ENCODE assay signal across 16 cellular contexts in genomic region chr10:125017547-125018298, GRCh38.
DNase-seq lines count a peak whose midpoint lies in the region; ATAC-seq and TF ChIP-seq lines count a peak whose summit lies in the region.
"Had no signal": no experiment of that assay in that cellular context is flagged by ENCODE, and none has a peak within 500 bp of the region (broad histone marks: within the 10 kb centered on the region; RNA-seq: fewer than 3 reads in every experiment).

No MANE protein-coding gene starts in this region.

- CTCF ChIA-PET in activated CD4-positive, alpha-beta memory T cell treated with anti-CD3 and anti-CD28 coated beads, Interleukin-2, amount 10 ng/mL, durations not matched to agents 7 days and 5 days (lab: Charles Lee) = interaction anchor here (1.4 kb wide), 1 partner anchor 25 kb away, joined by 4 read pairs; no protein-coding TSS in a partner anchor

- H3K27ac Mint-ChIP-seq in activated CD4-positive, alpha-beta memory T cell treated with anti-CD3 and anti-CD28 coated beads, Interleukin-2, amount 10 ng/mL, durations not matched to agents 7 days and 5 days = no peak overlapping the region
- H3K27ac Mint-ChIP-seq: activated CD4-positive, alpha-beta memory T cell treated with anti-CD3 and anti-CD28 coated beads for 36 hours; B cell had no signal

- TF ChIP-seq CTCF in dorsolateral prefrontal cortex (IDR thresholded peaks at IDR 0.05 in 54 of 56, conservative IDR thresholded peaks at IDR 0.05 in 2 of 56; ENCODE audit: low read depth in 1 of 56, partially characterized antibody in 56 of 56) (no peak), psoas muscle (IDR thresholded peaks at IDR 0.05) (no peak)

- DNase-seq in COR-L47 (lab: John Stamatoyannopoulos, UW) = peak; percentile 44
- DNase-seq in NCI-H345 (lab: John Stamatoyannopoulos, UW) = peak; percentile 58
- DNase-seq in dorsolateral prefrontal cortex = no peak
- peak in 1 of 2 donors; percentile 55 for DNase-seq in psoas muscle
- no peak for DNase-seq in activated CD4-positive, alpha-beta memory T cell treated with anti-CD3 and anti-CD28 coated beads, Interleukin-2, amount 10 ng/mL, durations not matched to agents 7 days and 5 days
- DNase-seq in activated naive CD4-positive, alpha-beta T cell treated with anti-CD3 and anti-CD28 coated beads, Interleukin-2, amount 50 U/mL, for 16 hours = no peak
- no peak for DNase-seq in NCI-H1105 treated with DMSO at 0.1 percent for 48 hours (lab: John Stamatoyannopoulos, UW)
- DNase-seq: activated CD4-positive, alpha-beta memory T cell treated with anti-CD3 and anti-CD28 coated beads for 36 hours; body of pancreas; NCI-H526; RPMI8226; T-helper 9 cell had no signal

- H3K4me3 ChIP-seq in dorsolateral prefrontal cortex (no peak overlapping the region), psoas muscle (no peak overlapping the region)
- H3K4me3 ChIP-seq: body of pancreas, uterus had no signal

- no peaks in the 10 kb centered on the region for H3K36me3 ChIP-seq in psoas muscle (ENCODE audit: insufficient read depth in 1 of 2, low read depth in 1 of 2)
- H3K36me3 ChIP-seq: uterus had no signal

- H3K27me3 ChIP-seq in dorsolateral prefrontal cortex = no peaks in the 10 kb centered on the region
- H3K27me3 ChIP-seq in psoas muscle (ENCODE audit: insufficient read depth in 3 of 3, low read length in 2 of 3) = no peaks in the 10 kb centered on the region
- H3K27me3 ChIP-seq: body of pancreas, neutrophil, uterus had no signal

- ATAC-seq in psoas muscle = no peak
- ATAC-seq in GM18519 (IDR thresholded peaks at IDR 0.05; ENCODE audit: low FRiP score, unreplicated experiment) = no peak
- ATAC-seq: body of pancreas had no signal

- peaks cover 18% of the 10 kb centered on the region for H3K4me1 Mint-ChIP-seq in activated CD4-positive, alpha-beta memory T cell treated with anti-CD3 and anti-CD28 coated beads, Interleukin-2, amount 10 ng/mL, durations not matched to agents 7 days and 5 days
- H3K4me1 Mint-ChIP-seq: B cell had no signal

- peaks cover 92% of the 10 kb centered on the region for H3K4me1 ChIP-seq in psoas muscle

- H3K9me3 Mint-ChIP-seq in activated CD4-positive, alpha-beta memory T cell treated with anti-CD3 and anti-CD28 coated beads, Interleukin-2, amount 10 ng/mL, durations not matched to agents 7 days and 5 days = no peaks in the 10 kb centered on the region
- H3K9me3 Mint-ChIP-seq: activated CD4-positive, alpha-beta memory T cell treated with anti-CD3 and anti-CD28 coated beads for 36 hours had no signal

- 54 to 68% (median 61%) methylated on average over 12 of the region's 12 CpGs for WGBS in psoas muscle, 3 donors

- POLR2A ChIA-PET in activated CD4-positive, alpha-beta memory T cell treated with anti-CD3 and anti-CD28 coated beads, Interleukin-2, amount 10 ng/mL, durations not matched to agents 7 days and 5 days (lab: Charles Lee) = no interaction called here

- intact Hi-C loops in dorsolateral prefrontal cortex (cut with DNase I) = no loop called here
- intact Hi-C loops in psoas muscle (cut with DNase I) = no loop called here

- H3K9me3 ChIP-seq in psoas muscle = no peaks in the 10 kb centered on the region
- H3K9me3 ChIP-seq: body of pancreas, neutrophil, uterus had no signal

- H3K27ac ChIP-seq in dorsolateral prefrontal cortex = peak overlapping the region in 45 of 59 donors; percentile 14 to 88 (median 74)
- H3K27ac ChIP-seq in psoas muscle = peak overlapping the region; percentile 85
- H3K27ac ChIP-seq: neutrophil had no signal

- peaks cover 37% of the 10 kb centered on the region for H3K27me3 Mint-ChIP-seq in activated CD4-positive, alpha-beta memory T cell treated with anti-CD3 and anti-CD28 coated beads, Interleukin-2, amount 10 ng/mL, durations not matched to agents 7 days and 5 days

- H3K4me3 Mint-ChIP-seq in activated CD4-positive, alpha-beta memory T cell treated with anti-CD3 and anti-CD28 coated beads, Interleukin-2, amount 10 ng/mL, durations not matched to agents 7 days and 5 days = no peak overlapping the region
- H3K4me3 Mint-ChIP-seq: activated CD4-positive, alpha-beta memory T cell treated with anti-CD3 and anti-CD28 coated beads for 36 hours; B cell had no signal

- H3K36me3 Mint-ChIP-seq in activated CD4-positive, alpha-beta memory T cell treated with anti-CD3 and anti-CD28 coated beads, Interleukin-2, amount 10 ng/mL, durations not matched to agents 7 days and 5 days (ENCODE audit: low read depth) = no peaks in the 10 kb centered on the region
- H3K36me3 Mint-ChIP-seq: activated CD4-positive, alpha-beta memory T cell treated with anti-CD3 and anti-CD28 coated beads for 36 hours had no signal

Comparison
In these comparisons a context has a peak if more than half of its experiments do, and no peak if none do; other contexts are left out.
1. DNase-seq: peak in COR-L47 (single experiment) and NCI-H345 (single experiment); none in dorsolateral prefrontal cortex (0 of 10), activated CD4-positive, alpha-beta memory T cell treated with anti-CD3 and anti-CD28 coated beads, Interleukin-2, amount 10 ng/mL, durations not matched to agents 7 days and 5 days (single experiment), activated naive CD4-positive, alpha-beta T cell treated with anti-CD3 and anti-CD28 coated beads, Interleukin-2, amount 50 U/mL, for 16 hours (single experiment) and NCI-H1105 treated with DMSO at 0.1 percent for 48 hours (single experiment).